ENCODE assay signal across 10 cellular contexts in the genomic region with DNA sequence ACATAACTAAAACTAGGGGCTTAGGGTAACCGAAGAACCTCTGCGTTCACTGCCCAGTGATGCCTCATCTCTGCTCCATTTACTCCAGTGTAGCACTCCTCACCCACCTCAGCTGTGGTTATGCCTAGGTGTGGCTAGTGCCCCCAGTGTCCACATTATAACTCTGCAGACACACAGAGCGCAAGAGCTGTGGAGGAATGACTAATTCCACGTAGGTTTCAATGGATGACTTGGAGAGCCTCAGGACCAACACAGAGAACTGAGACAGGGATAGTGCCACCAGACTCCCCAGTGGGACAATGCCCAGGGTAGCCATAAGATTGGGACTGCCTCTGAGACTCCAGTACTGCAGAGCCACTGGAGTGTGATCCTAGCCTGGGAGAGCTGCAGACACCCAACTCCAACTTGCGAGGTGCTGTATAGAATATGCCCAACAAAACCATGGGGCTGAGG.
DNase-seq lines count a peak whose midpoint lies in the region; ATAC-seq and TF ChIP-seq lines count a peak whose summit lies in the region.
"Had no signal": no experiment of that assay in that cellular context is flagged by ENCODE, and none has a peak within 500 bp of the region (broad histone marks: within the 10 kb centered on the region; RNA-seq: fewer than 3 reads in every experiment).

No MANE protein-coding gene starts in this region.

- no peak overlapping the region for H3K4me3 ChIP-seq in fibroblast of the aortic adventitia (ENCODE audit: low read depth, low read length)
- no peak overlapping the region for H3K4me3 ChIP-seq in dorsolateral prefrontal cortex
- no peak overlapping the region for H3K4me3 ChIP-seq in gastroesophageal sphincter
- H3K4me3 ChIP-seq: cardiac muscle cell, SK-N-MC had no signal

- no peak for TF ChIP-seq POLR2A in gastroesophageal sphincter (IDR thresholded peaks at IDR 0.05)

- peak; percentile 32 for TF ChIP-seq CTCF in fibroblast of the aortic adventitia (IDR thresholded peaks at IDR 0.05; ENCODE audit: insufficient read depth, low read length)
- no peak for TF ChIP-seq CTCF in GM10266 (IDR thresholded peaks at IDR 0.05; ENCODE audit: control insufficient read depth, insufficient read depth, low read depth, missing control alignments)
- TF ChIP-seq CTCF in dorsolateral prefrontal cortex (IDR thresholded peaks at IDR 0.05 in 54 of 56, conservative IDR thresholded peaks at IDR 0.05 in 2 of 56; ENCODE audit: low read depth in 1 of 56, partially characterized antibody in 56 of 56) = no peak
- no peak for TF ChIP-seq CTCF in gastroesophageal sphincter (IDR thresholded peaks at IDR 0.05)

- intact Hi-C loops in dorsolateral prefrontal cortex (cut with DNase I) = no loop called here

- DNase-seq in AG08396 (ENCODE audit: low spot score) = peak; percentile 12
- peak; percentile 38 for DNase-seq in SIG-M5 treated with dmso at 0.1 percent for 504 hours (lab: John Stamatoyannopoulos, UW; ENCODE audit: unreplicated experiment)
- DNase-seq in fibroblast of the aortic adventitia (ENCODE audit: low read depth) = no peak
- no peak for DNase-seq in GM10266 (ENCODE audit: extremely low spot score)
- DNase-seq in dorsolateral prefrontal cortex = no peak
- no peak for DNase-seq in NCI-H2107 treated with DMSO at 0.1 percent for 48 hours (lab: John Stamatoyannopoulos, UW; ENCODE audit: unreplicated experiment)

- peaks cover 0 to 58% (median 16%) of the 10 kb centered on the region in 45 donors for H3K27me3 ChIP-seq in dorsolateral prefrontal cortex
- no peaks in the 10 kb centered on the region for H3K27me3 ChIP-seq in gastroesophageal sphincter
- H3K27me3 ChIP-seq: cardiac muscle cell had no signal

- WGBS in gastroesophageal sphincter (ENCODE audit: low coverage in 1 of 2), 2 donors = 70% methylated on average over 2 of the region's 5 CpGs; no CpG with 5 or more reads in 1 of the 2 donors

- H3K27ac ChIP-seq in dorsolateral prefrontal cortex (no peak overlapping the region), gastroesophageal sphincter (no peak overlapping the region)
- H3K27ac ChIP-seq: cardiac muscle cell, SK-N-MC had no signal

- TF ChIP-seq EP300 in gastroesophageal sphincter (IDR thresholded peaks at IDR 0.05) = no peak

- ATAC-seq in GM18867 (IDR thresholded peaks at IDR 0.05; ENCODE audit: unreplicated experiment) = peak; percentile 79
- no peak for ATAC-seq in gastroesophageal sphincter

- H3K36me3 ChIP-seq in gastroesophageal sphincter = no peaks in the 10 kb centered on the region
- H3K36me3 ChIP-seq: cardiac muscle cell had no signal

- no peaks in the 10 kb centered on the region for H3K4me1 ChIP-seq in gastroesophageal sphincter

- no peaks in the 10 kb centered on the region for H3K9me3 ChIP-seq in gastroesophageal sphincter

Comparison
In these comparisons a context has a peak if more than half of its experiments do, and no peak if none do; other contexts are left out.
1. DNase-seq: peak in AG08396 (single experiment) and SIG-M5 treated with dmso at 0.1 percent for 504 hours (single experiment); none in fibroblast of the aortic adventitia (single experiment), GM10266 (single experiment), dorsolateral prefrontal cortex (0 of 10) and NCI-H2107 treated with DMSO at 0.1 percent for 48 hours (single experiment).